ENCODE assay signal across 3 cellular contexts in the genomic region with DNA sequence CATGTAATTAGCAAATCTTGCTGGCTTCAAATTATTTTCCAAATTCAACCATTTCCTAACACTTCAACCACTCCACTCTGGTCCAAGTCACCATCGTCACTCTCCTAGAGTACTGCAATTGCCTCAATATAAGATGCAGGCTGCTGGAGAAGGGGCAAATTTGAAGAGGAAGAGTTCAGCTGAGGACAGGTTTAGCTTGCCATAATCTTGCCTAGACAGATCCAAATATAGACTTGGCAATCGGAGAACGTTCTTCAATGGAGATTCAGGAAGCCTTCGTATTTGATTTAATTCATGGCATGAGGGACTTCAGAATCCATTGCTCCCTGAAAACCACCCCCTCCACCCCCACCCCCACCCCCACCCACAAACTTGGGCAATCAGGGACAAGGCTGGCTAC. TPM values are rescaled to one million over a fixed set of nuclear protein-coding genes. Genes with fewer than 3 reads are reported as not detected.
"Had no signal": no experiment of that assay in that cellular context is flagged by ENCODE, and none has a peak within 500 bp of the region (broad histone marks: within the 10 kb centered on the region; RNA-seq: fewer than 3 reads in every experiment).

No MANE protein-coding gene starts in this region.

- ATAC-seq: GM12878 had no signal

- H3K4me3 ChIP-seq: GM12878 had no signal

- DNase-seq: GDM1, GF-D8 had no signal

RNA-seq across cellular contexts. Expression of gene KHDC1L, which starts 15.4 kb away (rescaled TPM):
- total RNA-seq: GM12878 had no signal
